7 cellular contexts compared by ENCODE assay signal in the genomic region with DNA sequence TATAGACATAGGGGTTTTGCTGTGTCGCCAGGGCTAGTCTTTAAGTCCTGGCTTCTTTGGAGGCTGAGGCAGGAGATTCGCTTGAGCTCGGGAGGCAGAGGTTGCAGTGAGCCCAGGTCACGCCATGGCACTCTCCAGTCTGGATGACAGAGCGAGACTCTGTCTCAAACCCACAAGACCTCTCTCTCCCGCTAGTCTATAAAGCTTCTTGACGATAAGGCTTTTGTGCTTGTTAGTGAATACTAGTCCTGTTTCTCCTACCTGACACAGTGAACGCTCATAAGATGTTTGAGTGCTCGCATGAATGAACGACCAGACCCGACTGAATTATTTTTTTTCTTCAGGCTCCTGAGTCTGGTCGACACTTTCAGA. TPM values are rescaled to one million over a fixed set of nuclear protein-coding genes. Genes with fewer than 3 reads are reported as not detected.
DNase-seq lines count a peak whose midpoint lies in the region; ATAC-seq and TF ChIP-seq lines count a peak whose summit lies in the region.

No MANE protein-coding gene starts in this region.

- intact Hi-C loops in OCI-LY7 (cut with micrococcal nuclease; ENCODE audit: unreplicated experiment) = no loop called here
- intact Hi-C loops in dendritic cell treated with granulocyte-macrophage colony-stimulating factor and Interleukin-4, amounts not matched to agents 40 ng/mL and 50 ng/mL, for 4 days (cut with micrococcal nuclease) = loop anchor here (5.0 to 10.0 kb wide), 2 partner anchors 53 to 201 kb away; a partner anchor contains a TSS

- H3K4me1 ChIP-seq in OCI-LY7 (ENCODE audit: insufficient read depth, low read length, poor library complexity, severe bottlenecking) = peaks cover 35% of the 10 kb centered on the region

- H3K27me3 Mint-ChIP-seq in dendritic cell treated with granulocyte-macrophage colony-stimulating factor and Interleukin-4, amounts not matched to agents 40 ng/mL and 50 ng/mL, for 4 days = no peaks in the 10 kb centered on the region
- H3K27me3 Mint-ChIP-seq in natural killer cell treated with Interleukin-12 subunit alpha and Interleukin-12 subunit beta and Interleukin-15 and Interleukin-18, amount 100 ng/mL, for 72 hours = no peaks in the 10 kb centered on the region

- H4K20me1 ChIP-seq in OCI-LY7 (ENCODE audit: insufficient read depth, low read length) = peaks cover 23% of the 10 kb centered on the region

- H3K9me3 ChIP-seq in OCI-LY7 (ENCODE audit: low read length) = no peaks in the 10 kb centered on the region

- peak overlapping the region; percentile 85 for H3K4me2 ChIP-seq in OCI-LY7 (ENCODE audit: low read length)

- peaks cover 55% of the 10 kb centered on the region for H3K79me2 ChIP-seq in OCI-LY7 (ENCODE audit: insufficient read depth, low read depth, low read length)

- TF ChIP-seq CTCF in GM12875 (IDR thresholded peaks at IDR 0.05; ENCODE audit: borderline replicate concordance, insufficient read depth, low read depth, low read length) (no peak), OCI-LY7 (conservative IDR thresholded peaks at IDR 0.05; ENCODE audit: low read length) (no peak)

- POLR2A ChIA-PET in OCI-LY7 (lab: Charles Lee) = interaction anchor here (0.5 to 1.8 kb wide), 8 partner anchors 9 to 566 kb away, joined by 3 to 6 read pairs (median 4); a partner anchor contains a TSS

- BruUV-seq in OCI-LY7 (replicated peaks; lab: Mats Ljungman, UMichigan) = TSS peak; percentile 95

- DNase-seq in HCEC 1CT (peak; percentile 9), OCI-LY7 (ENCODE audit: low spot score) (no peak), GM19240 (ENCODE audit: insufficient read length, low spot score) (no peak)
- no peak for DNase-seq in natural killer cell treated with Interleukin-12 subunit alpha and Interleukin-12 subunit beta and Interleukin-15 and Interleukin-18, amount 100 ng/mL, for 72 hours (ENCODE audit: low spot score)
- DNase-seq in stimulated activated naive CD4-positive, alpha-beta T cell (lab: John Stamatoyannopoulos, UW) = no peak

- peaks cover 23% of the 10 kb centered on the region for H3K4me1 Mint-ChIP-seq in dendritic cell treated with granulocyte-macrophage colony-stimulating factor and Interleukin-4, amounts not matched to agents 40 ng/mL and 50 ng/mL, for 4 days (ENCODE audit: low read depth)
- H3K4me1 Mint-ChIP-seq in natural killer cell treated with Interleukin-12 subunit alpha and Interleukin-12 subunit beta and Interleukin-15 and Interleukin-18, amount 100 ng/mL, for 72 hours (ENCODE audit: low read depth in 2 of 2) = peaks cover 27 to 32% of the 10 kb centered on the region in 2 donors

- H3K36me3 Mint-ChIP-seq in dendritic cell treated with granulocyte-macrophage colony-stimulating factor and Interleukin-4, amounts not matched to agents 40 ng/mL and 50 ng/mL, for 4 days (ENCODE audit: low read depth) = peaks cover 27% of the 10 kb centered on the region
- H3K36me3 Mint-ChIP-seq in natural killer cell treated with Interleukin-12 subunit alpha and Interleukin-12 subunit beta and Interleukin-15 and Interleukin-18, amount 100 ng/mL, for 72 hours = peaks cover 22% of the 10 kb centered on the region

- peaks cover 64% of the 10 kb centered on the region for H3K36me3 ChIP-seq in OCI-LY7 (ENCODE audit: insufficient read depth, low read length)

- no peaks in the 10 kb centered on the region for H3K9me2 ChIP-seq in OCI-LY7 (ENCODE audit: insufficient read depth, low read length)

- H2AFZ ChIP-seq in OCI-LY7 (ENCODE audit: low read length) = peak overlapping the region; percentile 62

- H3K4me3 ChIP-seq in GM12875 (ENCODE audit: low read depth, low read length) (peak overlapping the region; percentile 91), OCI-LY7 (ENCODE audit: low read depth, low read length, poor library complexity, severe bottlenecking) (peak overlapping the region; percentile 89)

- H3K27ac ChIP-seq in OCI-LY7 (ENCODE audit: low read depth, low read length, poor library complexity, severe bottlenecking) = peak overlapping the region; percentile 86

- peak overlapping the region; percentile 93 for H3K27ac Mint-ChIP-seq in dendritic cell treated with granulocyte-macrophage colony-stimulating factor and Interleukin-4, amounts not matched to agents 40 ng/mL and 50 ng/mL, for 4 days
- peak overlapping the region; percentile 99 for H3K27ac Mint-ChIP-seq in natural killer cell treated with Interleukin-12 subunit alpha and Interleukin-12 subunit beta and Interleukin-15 and Interleukin-18, amount 100 ng/mL, for 72 hours

- H3K4me3 Mint-ChIP-seq in dendritic cell treated with granulocyte-macrophage colony-stimulating factor and Interleukin-4, amounts not matched to agents 40 ng/mL and 50 ng/mL, for 4 days = peak overlapping the region; percentile 90
- H3K4me3 Mint-ChIP-seq in natural killer cell treated with Interleukin-12 subunit alpha and Interleukin-12 subunit beta and Interleukin-15 and Interleukin-18, amount 100 ng/mL, for 72 hours = peak overlapping the region; percentile 98

- CTCF ChIA-PET in OCI-LY7 (lab: Charles Lee; ENCODE audit: unreplicated experiment) = no interaction called here

- ATAC-seq in natural killer cell treated with Interleukin-12 subunit alpha and Interleukin-12 subunit beta and Interleukin-15 and Interleukin-18, amount 100 ng/mL, for 72 hours = peak in 1 of 2 donors; percentile 41

- no peaks in the 10 kb centered on the region for H3K9me3 Mint-ChIP-seq in dendritic cell treated with granulocyte-macrophage colony-stimulating factor and Interleukin-4, amounts not matched to agents 40 ng/mL and 50 ng/mL, for 4 days
- no peaks in the 10 kb centered on the region for H3K9me3 Mint-ChIP-seq in natural killer cell treated with Interleukin-12 subunit alpha and Interleukin-12 subunit beta and Interleukin-15 and Interleukin-18, amount 100 ng/mL, for 72 hours

RNA-seq across cellular contexts. Expression of a gene that starts 0.6 kb away (rescaled TPM):
- 107 and 133 TPM in 2 replicates for total RNA-seq in OCI-LY7 (2014; rRNA removed; shearing (Covaris generic))
- 135 and 159 TPM in 2 replicates for total RNA-seq in OCI-LY7 (2022)
- total RNA-seq in natural killer cell treated with Interleukin-12 subunit alpha and Interleukin-12 subunit beta and Interleukin-15 and Interleukin-18, amount 100 ng/mL, for 72 hours = 100 to 1,000 TPM; 173 to 209 TPM

RNA-seq across cellular contexts. Expression of a gene that starts 33.2 kb away (rescaled TPM):
- 11.9 and 12.6 TPM in 2 replicates for total RNA-seq in OCI-LY7 (2014; rRNA removed; shearing (Covaris generic))
- total RNA-seq in OCI-LY7 (2022) = 5.4 and 6.6 TPM in 2 replicates
- total RNA-seq in natural killer cell treated with Interleukin-12 subunit alpha and Interleukin-12 subunit beta and Interleukin-15 and Interleukin-18, amount 100 ng/mL, for 72 hours = 10 to 100 TPM; 13.4 to 14.3 TPM

RNA-seq across cellular contexts. Expression of a gene that starts 54.3 kb away (rescaled TPM):
- 29.0 and 31.1 TPM in 2 replicates for total RNA-seq in OCI-LY7 (2014; rRNA removed; shearing (Covaris generic))
- total RNA-seq in OCI-LY7 (2022) = 49.1 and 51.3 TPM in 2 replicates
- total RNA-seq in natural killer cell treated with Interleukin-12 subunit alpha and Interleukin-12 subunit beta and Interleukin-15 and Interleukin-18, amount 100 ng/mL, for 72 hours = 10 to 100 TPM; 39.6 to 47.6 TPM
